Comparison of ENCODE assay signal across 8 cellular contexts in the genomic region with DNA sequence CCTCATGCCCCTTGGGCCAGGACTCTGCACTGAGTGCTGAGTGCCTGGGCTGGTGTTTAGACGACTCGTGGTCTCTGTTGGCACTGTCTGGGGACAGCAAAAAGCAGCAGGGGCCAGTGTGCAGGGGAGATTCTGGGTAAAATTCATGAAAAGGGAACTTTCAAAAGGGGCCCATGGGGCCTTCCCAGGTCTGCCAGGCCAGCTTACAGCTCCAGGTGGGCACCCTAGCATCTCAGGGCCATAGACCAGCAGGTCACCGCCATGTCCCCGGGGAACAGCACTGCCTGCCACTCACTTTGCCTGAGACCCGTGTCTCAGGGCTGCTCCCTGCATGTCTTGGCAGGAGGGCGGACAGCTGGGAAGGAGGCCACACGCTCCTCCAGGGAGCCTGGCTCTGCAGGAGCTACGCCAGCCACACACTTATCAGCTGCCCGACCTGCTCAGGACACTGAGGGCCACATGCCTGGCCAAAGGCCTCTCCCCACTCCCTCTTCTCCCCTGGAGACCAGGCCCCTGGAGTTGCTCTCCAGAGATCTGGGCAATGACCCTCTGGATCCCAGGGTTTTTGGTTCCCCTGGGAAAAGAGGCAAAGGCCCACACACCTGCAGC. TPM values are rescaled to one million over a fixed set of nuclear protein-coding genes. Genes with fewer than 3 reads are reported as not detected.
DNase-seq lines count a peak whose midpoint lies in the region; ATAC-seq and TF ChIP-seq lines count a peak whose summit lies in the region.

No MANE protein-coding gene starts in this region.

- no peak for TF ChIP-seq POLR2A in thyroid gland (IDR thresholded peaks at IDR 0.05)

- CTCF ChIA-PET in activated CD8-positive, alpha-beta memory T cell treated with anti-CD3 and anti-CD28 coated beads, Interleukin-2, amount 10 ng/mL, durations not matched to agents 7 days and 5 days (lab: Charles Lee): interaction anchor here (1.0 to 2.5 kb wide), 14 partner anchors 8 to 147 kb away, joined by 3 to 14 read pairs (median 6); a partner anchor contains a TSS

- ATAC-seq in activated CD8-positive, alpha-beta memory T cell treated with anti-CD3 and anti-CD28 coated beads, Interleukin-2, amount 10 ng/mL, durations not matched to agents 7 days and 5 days: no peak
- peak; percentile 34 for ATAC-seq in left lung

- no peaks in the 10 kb centered on the region for H3K9me3 Mint-ChIP-seq in activated CD8-positive, alpha-beta memory T cell treated with anti-CD3 and anti-CD28 coated beads, Interleukin-2, amount 10 ng/mL, durations not matched to agents 7 days and 5 days (ENCODE audit: low read depth)
- H3K9me3 Mint-ChIP-seq in activated T-helper 2 cell treated with anti-CD3 and anti-CD28 coated beads, Interferon-gamma antibody, Interleukin-2, Interleukin-4, amounts not matched to agents 10 μg/mL and 5 μg/mL and 100 μg/mL, durations not matched to agents 14 hours and 24 hours and 36 hours: no peaks in the 10 kb centered on the region

- intact Hi-C loops in activated T-helper 2 cell treated with anti-CD3 and anti-CD28 coated beads, Interferon-gamma antibody, Interleukin-2, Interleukin-4, amounts not matched to agents 10 μg/mL and 5 μg/mL and 100 μg/mL, durations not matched to agents 14 hours and 24 hours and 36 hours (cut with micrococcal nuclease): loop anchor here (1.0 kb wide), 1 partner anchor 8 kb away; a partner anchor contains a TSS
- intact Hi-C loops in left lung (cut with DNase I): no loop called here
- intact Hi-C loops in thyroid gland (cut with DNase I): no loop called here
- intact Hi-C loops in posterior vena cava (cut with DNase I): no loop called here

- peak overlapping the region; percentile 80 for H3K4me3 Mint-ChIP-seq in activated CD8-positive, alpha-beta memory T cell treated with anti-CD3 and anti-CD28 coated beads, Interleukin-2, amount 10 ng/mL, durations not matched to agents 7 days and 5 days
- peak overlapping the region; percentile 83 for H3K4me3 Mint-ChIP-seq in activated T-helper 2 cell treated with anti-CD3 and anti-CD28 coated beads, Interferon-gamma antibody, Interleukin-2, Interleukin-4, amounts not matched to agents 10 μg/mL and 5 μg/mL and 100 μg/mL, durations not matched to agents 14 hours and 24 hours and 36 hours (ENCODE audit: low read depth)

- H3K4me1 Mint-ChIP-seq in activated CD8-positive, alpha-beta memory T cell treated with anti-CD3 and anti-CD28 coated beads, Interleukin-2, amount 10 ng/mL, durations not matched to agents 7 days and 5 days: peaks cover 29% of the 10 kb centered on the region
- peaks cover 13% of the 10 kb centered on the region for H3K4me1 Mint-ChIP-seq in activated T-helper 2 cell treated with anti-CD3 and anti-CD28 coated beads, Interferon-gamma antibody, Interleukin-2, Interleukin-4, amounts not matched to agents 10 μg/mL and 5 μg/mL and 100 μg/mL, durations not matched to agents 14 hours and 24 hours and 36 hours (ENCODE audit: low read depth)

- no peaks in the 10 kb centered on the region for H3K27me3 Mint-ChIP-seq in activated CD8-positive, alpha-beta memory T cell treated with anti-CD3 and anti-CD28 coated beads, Interleukin-2, amount 10 ng/mL, durations not matched to agents 7 days and 5 days
- H3K27me3 Mint-ChIP-seq in activated T-helper 2 cell treated with anti-CD3 and anti-CD28 coated beads, Interferon-gamma antibody, Interleukin-2, Interleukin-4, amounts not matched to agents 10 μg/mL and 5 μg/mL and 100 μg/mL, durations not matched to agents 14 hours and 24 hours and 36 hours (ENCODE audit: low read depth): no peaks in the 10 kb centered on the region

- H3K36me3 ChIP-seq in left lung (no peaks in the 10 kb centered on the region), thyroid gland (no peaks in the 10 kb centered on the region)

- peak overlapping the region; percentile 84 to 87 for H3K27ac ChIP-seq in left lung
- H3K27ac ChIP-seq in thyroid gland: peak overlapping the region; percentile 4 to 97 (median 72)

- 62 to 66% methylated on average over 4 to 9 of the region's 9 CpGs for WGBS in thyroid gland, 2 donors

- no peak for DNase-seq in activated CD8-positive, alpha-beta memory T cell treated with anti-CD3 and anti-CD28 coated beads, Interleukin-2, amount 10 ng/mL, durations not matched to agents 7 days and 5 days
- DNase-seq in activated CD8-positive, alpha-beta memory T cell treated with anti-CD3 and anti-CD28 coated beads, Interleukin-2, amount 50 U/mL, for 4 hours: no peak
- DNase-seq in activated T-helper 2 cell treated with anti-CD3 and anti-CD28 coated beads, Interferon-gamma antibody, Interleukin-2, Interleukin-4, amounts not matched to agents 10 μg/mL and 5 μg/mL and 100 μg/mL, durations not matched to agents 14 hours and 24 hours and 36 hours (ENCODE audit: low spot score): no peak
- DNase-seq in left lung: no peak
- peak; percentile 42 to 70 for DNase-seq in thyroid gland
- no peak for DNase-seq in NCI-H2081 (lab: John Stamatoyannopoulos, UW)
- DNase-seq in NCI-H1417 treated with DMSO at 0.1 percent for 48 hours (lab: John Stamatoyannopoulos, UW): no peak
- no peak for DNase-seq in posterior vena cava (ENCODE audit: low spot score)

- H3K27me3 ChIP-seq in left lung (no peaks in the 10 kb centered on the region), thyroid gland (no peaks in the 10 kb centered on the region)

- H3K9me3 ChIP-seq in left lung (no peaks in the 10 kb centered on the region), thyroid gland (no peaks in the 10 kb centered on the region)

- H3K4me3 ChIP-seq in left lung: peak overlapping the region in 1 of 2 donors; percentile 37
- no peak overlapping the region for H3K4me3 ChIP-seq in thyroid gland (replicated peaks in 1 of 3)

- TF ChIP-seq CTCF in left lung (IDR thresholded peaks at IDR 0.05) (no peak), thyroid gland (IDR thresholded peaks at IDR 0.05) (no peak)

- H3K27ac Mint-ChIP-seq in activated CD8-positive, alpha-beta memory T cell treated with anti-CD3 and anti-CD28 coated beads, Interleukin-2, amount 10 ng/mL, durations not matched to agents 7 days and 5 days: peak overlapping the region; percentile 93
- H3K27ac Mint-ChIP-seq in activated T-helper 2 cell treated with anti-CD3 and anti-CD28 coated beads, Interferon-gamma antibody, Interleukin-2, Interleukin-4, amounts not matched to agents 10 μg/mL and 5 μg/mL and 100 μg/mL, durations not matched to agents 14 hours and 24 hours and 36 hours: peak overlapping the region; percentile 93

- H3K36me3 Mint-ChIP-seq in activated CD8-positive, alpha-beta memory T cell treated with anti-CD3 and anti-CD28 coated beads, Interleukin-2, amount 10 ng/mL, durations not matched to agents 7 days and 5 days: no peaks in the 10 kb centered on the region
- H3K36me3 Mint-ChIP-seq in activated T-helper 2 cell treated with anti-CD3 and anti-CD28 coated beads, Interferon-gamma antibody, Interleukin-2, Interleukin-4, amounts not matched to agents 10 μg/mL and 5 μg/mL and 100 μg/mL, durations not matched to agents 14 hours and 24 hours and 36 hours (ENCODE audit: low read depth): peaks cover 3% of the 10 kb centered on the region

- H3K4me1 ChIP-seq in left lung: peaks cover 28 to 57% of the 10 kb centered on the region in 2 donors
- H3K4me1 ChIP-seq in thyroid gland: peaks cover 43 to 53% of the 10 kb centered on the region in 2 donors

RNA-seq across cellular contexts. Expression of a gene that starts 8.8 kb away (rescaled TPM):
- total RNA-seq in activated CD8-positive, alpha-beta memory T cell treated with anti-CD3 and anti-CD28 coated beads, Interleukin-2, amount 10 ng/mL, durations not matched to agents 7 days and 5 days: 100 to 1,000 TPM; 229 to 277 TPM
- total RNA-seq in activated T-helper 2 cell treated with anti-CD3 and anti-CD28 coated beads, Interferon-gamma antibody, Interleukin-2, Interleukin-4, amounts not matched to agents 10 μg/mL and 5 μg/mL and 100 μg/mL, durations not matched to agents 14 hours and 24 hours and 36 hours: 387 and 409 TPM in 2 replicates
- total RNA-seq in left lung (100 to 1,000 TPM; 288 to 550 TPM), thyroid gland (10 to 100 TPM; 23.5 to 92.5 (median 77.3) TPM), posterior vena cava (10 to 100 TPM; 41.9 to 50.6 TPM)

RNA-seq across cellular contexts. Expression of a gene that starts 41.2 kb away (rescaled TPM):
- 100 to 1,000 TPM; 134 to 139 TPM for total RNA-seq in activated CD8-positive, alpha-beta memory T cell treated with anti-CD3 and anti-CD28 coated beads, Interleukin-2, amount 10 ng/mL, durations not matched to agents 7 days and 5 days
- total RNA-seq in activated T-helper 2 cell treated with anti-CD3 and anti-CD28 coated beads, Interferon-gamma antibody, Interleukin-2, Interleukin-4, amounts not matched to agents 10 μg/mL and 5 μg/mL and 100 μg/mL, durations not matched to agents 14 hours and 24 hours and 36 hours: 154 and 179 TPM in 2 replicates
- total RNA-seq in left lung (100 to 1,000 TPM; 102 to 103 TPM), thyroid gland (10 to 100 TPM; 58.7 to 90.5 (median 75.5) TPM), posterior vena cava (10 to 100 TPM; 47.8 to 48.6 TPM)

RNA-seq across cellular contexts. Expression of a gene that starts 55.1 kb away (rescaled TPM):
- total RNA-seq in activated CD8-positive, alpha-beta memory T cell treated with anti-CD3 and anti-CD28 coated beads, Interleukin-2, amount 10 ng/mL, durations not matched to agents 7 days and 5 days: 100 to 1,000 TPM in 1 of 2 experiments, 10 to 100 TPM in 1; 92.4 to 106 TPM
- 103 TPM in 2 replicates for total RNA-seq in activated T-helper 2 cell treated with anti-CD3 and anti-CD28 coated beads, Interferon-gamma antibody, Interleukin-2, Interleukin-4, amounts not matched to agents 10 μg/mL and 5 μg/mL and 100 μg/mL, durations not matched to agents 14 hours and 24 hours and 36 hours
- total RNA-seq in left lung (100 to 1,000 TPM in 1 of 2 donors, 10 to 100 TPM in 1; 75.3 to 101 TPM), thyroid gland (100 to 1,000 TPM in 2 of 4 donors, 10 to 100 TPM in 2; 80.1 to 164 (median 102) TPM), posterior vena cava (10 to 100 TPM; 54.6 to 62.7 TPM)

RNA-seq across cellular contexts. Expression of a gene that starts 55.2 kb away (rescaled TPM):
- total RNA-seq in activated CD8-positive, alpha-beta memory T cell treated with anti-CD3 and anti-CD28 coated beads, Interleukin-2, amount 10 ng/mL, durations not matched to agents 7 days and 5 days: 10 to 100 TPM; 20.9 to 23.0 TPM
- total RNA-seq in activated T-helper 2 cell treated with anti-CD3 and anti-CD28 coated beads, Interferon-gamma antibody, Interleukin-2, Interleukin-4, amounts not matched to agents 10 μg/mL and 5 μg/mL and 100 μg/mL, durations not matched to agents 14 hours and 24 hours and 36 hours: 21.8 and 21.9 TPM in 2 replicates
- 10 to 100 TPM; 29.3 to 44.9 TPM for total RNA-seq in left lung
- 10 to 100 TPM; 36.0 to 49.0 (median 38.3) TPM for total RNA-seq in thyroid gland
- 10 to 100 TPM; 23.7 to 26.4 TPM for total RNA-seq in posterior vena cava

Comparison
In these comparisons a context has a peak if more than half of its experiments do, and no peak if none do; other contexts are left out.
1. DNase-seq: peak in thyroid gland (2 of 2); none in activated CD8-positive, alpha-beta memory T cell treated with anti-CD3 and anti-CD28 coated beads, Interleukin-2, amount 10 ng/mL, durations not matched to agents 7 days and 5 days (single experiment), activated CD8-positive, alpha-beta memory T cell treated with anti-CD3 and anti-CD28 coated beads, Interleukin-2, amount 50 U/mL, for 4 hours (single experiment), activated T-helper 2 cell treated with anti-CD3 and anti-CD28 coated beads, Interferon-gamma antibody, Interleukin-2, Interleukin-4, amounts not matched to agents 10 μg/mL and 5 μg/mL and 100 μg/mL, durations not matched to agents 14 hours and 24 hours and 36 hours (single experiment), left lung (0 of 2), NCI-H2081 (0 of 2), NCI-H1417 treated with DMSO at 0.1 percent for 48 hours (single experiment) and posterior vena cava (single experiment).